ENCODE assay signal across 8 cellular contexts in the genomic region with DNA sequence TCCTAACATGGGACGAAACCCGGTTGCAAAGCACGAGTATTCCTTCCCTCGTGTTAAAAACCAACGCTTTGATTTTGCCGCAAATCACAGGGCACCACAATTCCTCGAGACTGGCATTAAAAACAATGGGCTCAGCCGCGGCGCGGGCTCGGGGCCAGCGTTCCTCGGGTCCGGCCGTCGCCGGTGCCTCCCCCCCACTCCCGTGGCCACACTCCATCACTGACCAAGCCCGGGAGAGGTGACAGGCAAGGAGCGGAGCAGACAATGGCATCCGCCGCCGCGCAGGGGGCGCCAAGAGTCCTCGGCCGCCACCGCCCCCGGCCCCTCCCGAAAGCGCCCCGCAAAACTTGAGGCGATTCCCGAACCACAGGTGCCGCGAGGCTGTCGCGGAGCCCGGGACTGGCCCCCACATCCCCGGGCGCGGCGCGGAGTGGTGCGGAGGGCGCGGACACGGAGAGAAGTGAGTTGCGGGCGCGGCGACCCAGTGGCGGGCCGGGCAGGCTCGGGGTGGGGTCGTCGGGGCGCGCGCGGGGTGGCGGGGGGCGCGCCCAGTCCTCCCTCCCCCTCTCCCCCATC. TPM values are rescaled to one million over a fixed set of nuclear protein-coding genes. Genes with fewer than 3 reads are reported as not detected.
DNase-seq lines count a peak whose midpoint lies in the region; ATAC-seq lines count a peak whose summit lies in the region.

No MANE protein-coding gene starts in this region.

- no peaks in the 10 kb centered on the region for H3K27me3 Mint-ChIP-seq in activated CD8-positive, alpha-beta memory T cell treated with anti-CD3 and anti-CD28 coated beads, Interleukin-2, amount 10 ng/mL, durations not matched to agents 7 days and 5 days

- no peaks in the 10 kb centered on the region for H3K36me3 ChIP-seq in endocrine pancreas (ENCODE audit: control insufficient read depth, insufficient read depth, low read length)

- DNase-seq in NCI-H2227 (lab: John Stamatoyannopoulos, UW; ENCODE audit: unreplicated experiment) = peak; percentile 56
- DNase-seq in activated CD8-positive, alpha-beta memory T cell treated with anti-CD3 and anti-CD28 coated beads, Interleukin-2, amount 10 ng/mL, durations not matched to agents 7 days and 5 days = peak; percentile 53
- DNase-seq in midbrain (lab: John Stamatoyannopoulos, UW) = peak; percentile 39
- peak; percentile 12 to 60 for DNase-seq in stimulated activated effector memory CD8-positive, alpha-beta T cell treated with anti-CD3 and anti-CD28 coated beads, Interleukin-12 subunit alpha, Interleukin-12 subunit beta, amount 100 ng/mL, for 72 hours (ENCODE audit: low spot score in 2 of 2)
- DNase-seq in NCI-H446 treated with DMSO at 0.1 percent for 48 hours (lab: John Stamatoyannopoulos, UW) = no peak

- peaks cover 3% of the 10 kb centered on the region for H3K4me1 ChIP-seq in endocrine pancreas (ENCODE audit: control insufficient read depth, insufficient read depth, low read length)

- ATAC-seq in GM18502 (IDR thresholded peaks at IDR 0.05; ENCODE audit: poor library complexity, unreplicated experiment) = peak; percentile 42
- ATAC-seq in HG02642 (IDR thresholded peaks at IDR 0.05; ENCODE audit: poor library complexity, unreplicated experiment) = peak; percentile 46
- peak; percentile 24 for ATAC-seq in activated CD8-positive, alpha-beta memory T cell treated with anti-CD3 and anti-CD28 coated beads, Interleukin-2, amount 10 ng/mL, durations not matched to agents 7 days and 5 days
- ATAC-seq in stimulated activated effector memory CD8-positive, alpha-beta T cell treated with anti-CD3 and anti-CD28 coated beads, Interleukin-12 subunit alpha, Interleukin-12 subunit beta, amount 100 ng/mL, for 72 hours = peak; percentile 50

- H3K27me3 ChIP-seq in endocrine pancreas (ENCODE audit: control insufficient read depth, insufficient read depth, low read length) = no peaks in the 10 kb centered on the region

- peak overlapping the region; percentile 74 for H3K4me3 Mint-ChIP-seq in activated CD8-positive, alpha-beta memory T cell treated with anti-CD3 and anti-CD28 coated beads, Interleukin-2, amount 10 ng/mL, durations not matched to agents 7 days and 5 days
- H3K4me3 Mint-ChIP-seq in stimulated activated effector memory CD8-positive, alpha-beta T cell treated with anti-CD3 and anti-CD28 coated beads, Interleukin-12 subunit alpha, Interleukin-12 subunit beta, amount 100 ng/mL, for 72 hours = peak overlapping the region; percentile 85

- peak overlapping the region; percentile 54 for H3K27ac Mint-ChIP-seq in activated CD8-positive, alpha-beta memory T cell treated with anti-CD3 and anti-CD28 coated beads, Interleukin-2, amount 10 ng/mL, durations not matched to agents 7 days and 5 days
- H3K27ac Mint-ChIP-seq in stimulated activated effector memory CD8-positive, alpha-beta T cell treated with anti-CD3 and anti-CD28 coated beads, Interleukin-12 subunit alpha, Interleukin-12 subunit beta, amount 100 ng/mL, for 72 hours = peak overlapping the region; percentile 45

- peaks cover 10% of the 10 kb centered on the region for H3K36me3 Mint-ChIP-seq in activated CD8-positive, alpha-beta memory T cell treated with anti-CD3 and anti-CD28 coated beads, Interleukin-2, amount 10 ng/mL, durations not matched to agents 7 days and 5 days
- H3K36me3 Mint-ChIP-seq in stimulated activated effector memory CD8-positive, alpha-beta T cell treated with anti-CD3 and anti-CD28 coated beads, Interleukin-12 subunit alpha, Interleukin-12 subunit beta, amount 100 ng/mL, for 72 hours = peaks cover 25% of the 10 kb centered on the region

- H3K9me3 Mint-ChIP-seq in activated CD8-positive, alpha-beta memory T cell treated with anti-CD3 and anti-CD28 coated beads, Interleukin-2, amount 10 ng/mL, durations not matched to agents 7 days and 5 days (ENCODE audit: low read depth) = no peaks in the 10 kb centered on the region
- H3K9me3 Mint-ChIP-seq in stimulated activated effector memory CD8-positive, alpha-beta T cell treated with anti-CD3 and anti-CD28 coated beads, Interleukin-12 subunit alpha, Interleukin-12 subunit beta, amount 100 ng/mL, for 72 hours = no peaks in the 10 kb centered on the region

- CTCF ChIA-PET in activated CD8-positive, alpha-beta memory T cell treated with anti-CD3 and anti-CD28 coated beads, Interleukin-2, amount 10 ng/mL, durations not matched to agents 7 days and 5 days (lab: Charles Lee) = no interaction called here

- peaks cover 18% of the 10 kb centered on the region for H3K4me1 Mint-ChIP-seq in activated CD8-positive, alpha-beta memory T cell treated with anti-CD3 and anti-CD28 coated beads, Interleukin-2, amount 10 ng/mL, durations not matched to agents 7 days and 5 days
- peaks cover 7% of the 10 kb centered on the region for H3K4me1 Mint-ChIP-seq in stimulated activated effector memory CD8-positive, alpha-beta T cell treated with anti-CD3 and anti-CD28 coated beads, Interleukin-12 subunit alpha, Interleukin-12 subunit beta, amount 100 ng/mL, for 72 hours

- no peak overlapping the region for H3K9ac ChIP-seq in endocrine pancreas (ENCODE audit: control insufficient read depth, insufficient read depth, low read length)

- no peaks in the 10 kb centered on the region for H3K9me3 ChIP-seq in endocrine pancreas (ENCODE audit: control insufficient read depth, low read length)

- peak overlapping the region; percentile 79 for H3K4me3 ChIP-seq in endocrine pancreas (ENCODE audit: control insufficient read depth, insufficient read depth, low read length)

RNA-seq across cellular contexts. Expression of gene AP1S2, which starts 0.4 kb away (rescaled TPM):
- total RNA-seq in activated CD8-positive, alpha-beta memory T cell treated with anti-CD3 and anti-CD28 coated beads, Interleukin-2, amount 10 ng/mL, durations not matched to agents 7 days and 5 days = 10 to 100 TPM; 21.4 to 22.4 TPM
